8 cellular contexts compared by ENCODE assay signal in genomic region chr13:51453308-51453958, GRCh38. TPM values are rescaled to one million over a fixed set of nuclear protein-coding genes. Genes with fewer than 3 reads are reported as not detected.
A peak's percentile ranks its signal among the peaks of the same experiment; 100 is the strongest.
DNase-seq lines count a peak whose midpoint lies in the region; ATAC-seq and TF ChIP-seq lines count a peak whose summit lies in the region.

No MANE protein-coding gene starts in this region.

- H3K4me3 ChIP-seq in SK-N-MC (peak overlapping the region; percentile 94), left ventricle myocardium inferior (peak overlapping the region; percentile 75), vagina (peak overlapping the region; percentile 70 to 99)

- no peak for TF ChIP-seq CTCF in left ventricle myocardium inferior (IDR thresholded peaks at IDR 0.05; ENCODE audit: borderline replicate concordance)
- TF ChIP-seq CTCF in vagina (IDR thresholded peaks at IDR 0.05) = no peak

- H3K4me1 ChIP-seq in left ventricle myocardium inferior = peaks cover 47% of the 10 kb centered on the region
- peaks cover 28% of the 10 kb centered on the region for H3K4me1 ChIP-seq in vagina

- peak overlapping the region; percentile 94 for H3K4me3 Mint-ChIP-seq in activated naive CD8-positive, alpha-beta T cell

- H3K27me3 Mint-ChIP-seq in activated naive CD8-positive, alpha-beta T cell = no peaks in the 10 kb centered on the region

- H3K27ac Mint-ChIP-seq in activated naive CD8-positive, alpha-beta T cell = peak overlapping the region; percentile 98

- H3K36me3 Mint-ChIP-seq in activated naive CD8-positive, alpha-beta T cell = peaks cover 22% of the 10 kb centered on the region

- no peaks in the 10 kb centered on the region for H3K9me3 ChIP-seq in SK-N-MC (ENCODE audit: low read depth, low read length)
- H3K9me3 ChIP-seq in left ventricle myocardium inferior (replicated peaks) = peaks cover 15% of the 10 kb centered on the region
- H3K9me3 ChIP-seq in vagina = no peaks in the 10 kb centered on the region

- DNase-seq in D341Med (ENCODE audit: low spot score) (peak; percentile 86), HS-27A (ENCODE audit: low read depth) (peak; percentile 43), SK-N-MC (ENCODE audit: low read depth, low spot score) (no peak), left ventricle myocardium inferior (peak; percentile 88), retina (peak; percentile 92), vagina (ENCODE audit: extremely low spot score in 2 of 2) (no peak)

- peak; percentile 40 for ATAC-seq in GM21360 (IDR thresholded peaks at IDR 0.05; ENCODE audit: unreplicated experiment)

- intact Hi-C loops in left ventricle myocardium inferior (cut with micrococcal nuclease) = loop anchor here (10.0 kb wide), 1 partner anchor 271 kb away; no protein-coding TSS in a partner anchor
- intact Hi-C loops in vagina (cut with DNase I) = loop anchor here (2.0 kb wide), 2 partner anchors 131 to 349 kb away; partner anchors contain the start of gene WDFY2

- H3K27me3 ChIP-seq in left ventricle myocardium inferior (ENCODE audit: low read depth) (no peaks in the 10 kb centered on the region), vagina (no peaks in the 10 kb centered on the region)

- H3K36me3 ChIP-seq in SK-N-MC (ENCODE audit: insufficient read depth, low read length) (peaks cover 48% of the 10 kb centered on the region), left ventricle myocardium inferior (peaks cover 41% of the 10 kb centered on the region), vagina (peaks cover 0 to 31% of the 10 kb centered on the region in 2 donors)

- H3K9ac ChIP-seq in SK-N-MC (ENCODE audit: insufficient read length) = peak overlapping the region; percentile 96

- peak in 1 of 2 donors; percentile 82 for TF ChIP-seq POLR2A in vagina (IDR thresholded peaks at IDR 0.05)

- no peaks in the 10 kb centered on the region for H3K9me3 Mint-ChIP-seq in activated naive CD8-positive, alpha-beta T cell (ENCODE audit: low read depth)

- peaks cover 49% of the 10 kb centered on the region for H3K4me1 Mint-ChIP-seq in activated naive CD8-positive, alpha-beta T cell (ENCODE audit: low read depth)

- H3K27ac ChIP-seq in SK-N-MC (peak overlapping the region; percentile 88), left ventricle myocardium inferior (replicated peaks) (peak overlapping the region; percentile 99), vagina (peak overlapping the region; percentile 100)

RNA-seq across cellular contexts. Expression of gene INTS6, which starts 0.6 kb away (rescaled TPM):
- total RNA-seq in left ventricle myocardium inferior (23.1 TPM), vagina (56.2 TPM)

Comparison
In these comparisons a context has a peak if more than half of its experiments do, and no peak if none do; other contexts are left out.
1. DNase-seq: peak in D341Med (single experiment), HS-27A (single experiment), left ventricle myocardium inferior (single experiment) and retina (single experiment); none in SK-N-MC (single experiment) and vagina (0 of 2).
2. Peak in every context shown above with its lines, with median percentiles within 50 percentile points of each other: H3K27ac ChIP-seq and H3K4me3 ChIP-seq.